8 cellular contexts compared by ENCODE assay signal in the genomic region with DNA sequence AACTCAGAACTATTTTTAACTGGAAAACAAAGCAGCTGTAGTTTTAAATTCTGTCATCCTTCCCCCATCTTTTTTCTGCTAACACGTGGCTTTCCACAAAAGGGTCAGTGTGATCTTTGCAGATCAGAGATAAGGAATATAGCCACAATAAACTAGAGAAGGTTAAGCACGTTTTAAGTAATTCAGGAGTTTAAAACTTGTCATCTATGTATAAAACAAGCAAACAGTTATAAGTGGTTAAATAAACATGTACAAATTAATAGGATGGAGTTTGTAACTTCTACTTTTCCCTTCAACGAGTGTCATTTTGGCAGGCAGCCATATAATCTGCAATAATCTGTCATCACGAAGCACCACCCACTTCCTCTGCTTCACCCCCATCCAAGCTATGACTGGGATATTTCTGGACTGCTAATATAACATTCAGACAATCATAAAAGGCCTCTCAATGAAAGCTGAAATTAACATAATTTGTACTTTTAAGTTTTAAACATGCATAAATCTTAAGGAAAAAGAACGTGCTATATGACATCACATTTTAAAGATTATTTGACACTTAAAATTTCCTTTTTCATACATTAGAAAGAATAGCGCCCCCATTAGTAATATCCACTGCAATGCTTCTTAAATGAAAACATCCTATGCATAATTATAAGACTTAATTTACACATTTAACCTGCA. TPM values are rescaled to one million over a fixed set of nuclear protein-coding genes. Genes with fewer than 3 reads are reported as not detected.
DNase-seq lines count a peak whose midpoint lies in the region; ATAC-seq and TF ChIP-seq lines count a peak whose summit lies in the region.

No MANE protein-coding gene starts in this region.

- CTCF ChIA-PET in activated CD8-positive, alpha-beta T cell treated with anti-CD3 and anti-CD28 coated beads for 36 hours (lab: Charles Lee) = interaction anchor here (0.7 to 8.5 kb wide), 15 partner anchors 10 to 1328 kb away, joined by 3 to 129 read pairs (median 5); partner anchors contain the start of genes SUDS3 and TAOK3

- peak overlapping the region; percentile 96 for H3K27ac Mint-ChIP-seq in activated CD8-positive, alpha-beta T cell treated with anti-CD3 and anti-CD28 coated beads for 36 hours

- H3K27me3 Mint-ChIP-seq in activated CD8-positive, alpha-beta T cell treated with anti-CD3 and anti-CD28 coated beads for 36 hours = no peaks in the 10 kb centered on the region

- peak; percentile 54 for DNase-seq in GM03348 (ENCODE audit: low spot score)
- DNase-seq in MV-4-11 (lab: John Stamatoyannopoulos, UW) = peak; percentile 85
- peak; percentile 77 for DNase-seq in activated CD8-positive, alpha-beta T cell treated with anti-CD3 and anti-CD28 coated beads for 36 hours
- peak; percentile 74 for DNase-seq in fibroblast of the aortic adventitia (ENCODE audit: low read depth)
- no peak for DNase-seq in sciatic nerve (ENCODE audit: low spot score)
- no peak for DNase-seq in DMS153 (lab: John Stamatoyannopoulos, UW)
- no peak for DNase-seq in amniotic stem cell (lab: John Stamatoyannopoulos, UW)

- H3K9me3 Mint-ChIP-seq in activated CD8-positive, alpha-beta T cell treated with anti-CD3 and anti-CD28 coated beads for 36 hours = peaks cover 10% of the 10 kb centered on the region

- ATAC-seq in GM21576 (IDR thresholded peaks at IDR 0.05; ENCODE audit: unreplicated experiment) (peak; percentile 43), sciatic nerve (peak; percentile 85)
- ATAC-seq in activated CD8-positive, alpha-beta T cell treated with anti-CD3 and anti-CD28 coated beads for 36 hours = peak; percentile 81

- peak overlapping the region; percentile 88 for H3K4me3 Mint-ChIP-seq in activated CD8-positive, alpha-beta T cell treated with anti-CD3 and anti-CD28 coated beads for 36 hours

- no peak overlapping the region for H3K4me3 ChIP-seq in fibroblast of the aortic adventitia (ENCODE audit: low read depth, low read length)

- TF ChIP-seq CTCF in activated CD8-positive, alpha-beta T cell treated with anti-CD3 and anti-CD28 coated beads for 36 hours (IDR thresholded peaks at IDR 0.05) = peak; percentile 72
- TF ChIP-seq CTCF in fibroblast of the aortic adventitia (IDR thresholded peaks at IDR 0.05; ENCODE audit: insufficient read depth, low read length) = no peak

- intact Hi-C loops in activated CD8-positive, alpha-beta T cell treated with anti-CD3 and anti-CD28 coated beads for 36 hours (cut with micrococcal nuclease) = loop anchor here (2.0 to 5.0 kb wide), 2 partner anchors 51 to 310 kb away; no protein-coding TSS in a partner anchor
- intact Hi-C loops in sciatic nerve (cut with DNase I) = no loop called here

- H3K36me3 Mint-ChIP-seq in activated CD8-positive, alpha-beta T cell treated with anti-CD3 and anti-CD28 coated beads for 36 hours (ENCODE audit: low read depth) = peaks cover 24% of the 10 kb centered on the region

- POLR2A ChIA-PET in activated CD8-positive, alpha-beta T cell treated with anti-CD3 and anti-CD28 coated beads for 36 hours (lab: Charles Lee) = interaction anchor here (0.7 to 2.4 kb wide), 8 partner anchors 10 to 341 kb away, joined by 3 to 9 read pairs (median 4); partner anchors contain the start of genes PEBP1, RFC5, SUDS3 and TAOK3

- H3K4me1 Mint-ChIP-seq in activated CD8-positive, alpha-beta T cell treated with anti-CD3 and anti-CD28 coated beads for 36 hours (ENCODE audit: low read depth) = peaks cover 46% of the 10 kb centered on the region

RNA-seq across cellular contexts. Expression of gene TAOK3, which starts 15.2 kb away (rescaled TPM):
- 10 to 100 TPM; 46.0 to 47.1 TPM for total RNA-seq in activated CD8-positive, alpha-beta T cell treated with anti-CD3 and anti-CD28 coated beads for 36 hours
- total RNA-seq in fibroblast of the aortic adventitia (ENCODE audit: low replicate concordance) = 27.8 and 61.2 TPM in 2 replicates
- 44.1 TPM for total RNA-seq in sciatic nerve

RNA-seq across cellular contexts. Expression of gene SUDS3, which starts 18.9 kb away (rescaled TPM):
- total RNA-seq in activated CD8-positive, alpha-beta T cell treated with anti-CD3 and anti-CD28 coated beads for 36 hours = 10 to 100 TPM; 18.0 to 19.8 TPM
- total RNA-seq in fibroblast of the aortic adventitia (ENCODE audit: low replicate concordance) (29.0 and 36.4 TPM in 2 replicates), sciatic nerve (38.2 TPM)

Comparison
In these comparisons a context has a peak if more than half of its experiments do, and no peak if none do; other contexts are left out.
1. DNase-seq: peak in GM03348 (single experiment), MV-4-11 (single experiment), activated CD8-positive, alpha-beta T cell treated with anti-CD3 and anti-CD28 coated beads for 36 hours (single experiment) and fibroblast of the aortic adventitia (single experiment); none in sciatic nerve (single experiment), DMS153 (single experiment) and amniotic stem cell (single experiment).
2. Peak in every context shown above with its lines, with median percentiles within 50 percentile points of each other: ATAC-seq.